ENCODE assay signal across 22 cellular contexts in the genomic region with DNA sequence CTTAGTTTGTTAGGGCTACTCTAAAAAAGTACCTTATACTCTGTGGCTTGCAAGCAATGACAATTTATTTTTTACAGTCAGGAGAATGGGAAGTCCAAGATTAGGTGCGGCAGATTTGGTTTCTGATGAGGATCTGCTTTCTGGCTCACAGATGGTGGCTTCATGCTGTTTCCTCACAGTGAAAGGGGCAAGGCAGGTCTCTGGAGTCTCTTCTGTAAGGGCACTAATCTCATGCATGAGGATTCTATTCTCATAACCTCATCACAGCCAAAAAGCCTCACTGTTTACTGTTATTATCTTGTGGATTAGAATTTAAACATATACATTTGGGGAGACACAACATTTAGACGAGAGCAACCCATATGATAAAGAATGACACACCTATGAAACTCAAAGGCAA.
"Had no signal": no experiment of that assay in that cellular context is flagged by ENCODE, and none has a peak within 500 bp of the region (broad histone marks: within the 10 kb centered on the region; RNA-seq: fewer than 3 reads in every experiment).

No MANE protein-coding gene starts in this region.

- H3K4me1 Mint-ChIP-seq: activated naive CD8-positive, alpha-beta T cell treated with anti-CD3 and anti-CD28 coated beads, Interleukin-2, amount 10 ng/mL, durations not matched to agents 7 days and 5 days; naive thymus-derived CD8-positive, alpha-beta T cell had no signal

- H3K36me3 ChIP-seq: ovary, thyroid gland had no signal

- H3K27me3 ChIP-seq: body of pancreas, dorsolateral prefrontal cortex, hepatocyte, ovary, thyroid gland had no signal

- H3K27me3 Mint-ChIP-seq: activated naive CD8-positive, alpha-beta T cell treated with anti-CD3 and anti-CD28 coated beads, Interleukin-2, amount 10 ng/mL, durations not matched to agents 7 days and 5 days; activated T-cell treated with anti-CD3 and anti-CD28 coated beads, Interleukin-2, amount 50 U/mL, for 24 hours; naive thymus-derived CD8-positive, alpha-beta T cell had no signal

- H3K27ac ChIP-seq: body of pancreas, dorsolateral prefrontal cortex, epithelial cell of prostate, hepatocyte, ovary, psoas muscle, thyroid gland had no signal

- H3K27ac Mint-ChIP-seq: activated CD8-positive, alpha-beta T cell treated with anti-CD3 and anti-CD28 coated beads, Interleukin-2, amount 10 ng/mL, durations not matched to agents 7 days and 5 days; activated naive CD8-positive, alpha-beta T cell treated with anti-CD3 and anti-CD28 coated beads, Interleukin-2, amount 10 ng/mL, durations not matched to agents 7 days and 5 days; activated T-cell treated with anti-CD3 and anti-CD28 coated beads, Interleukin-2, amount 50 U/mL, for 24 hours; activated T-helper 2 cell treated with anti-CD3 and anti-CD28 coated beads, Interferon-gamma antibody, Interleukin-2, Interleukin-4, amounts not matched to agents 10 μg/mL and 5 μg/mL and 100 μg/mL, durations not matched to agents 14 hours and 24 hours and 36 hours; endodermal cell; naive thymus-derived CD8-positive, alpha-beta T cell had no signal

- DNase-seq: activated CD4-positive, alpha-beta T cell treated with anti-CD3 and anti-CD28 coated beads for 48 hours; activated CD4-positive, CD25-positive, alpha-beta regulatory T cell; activated CD8-positive, alpha-beta T cell treated with anti-CD3 and anti-CD28 coated beads, Interleukin-2, amount 10 ng/mL, durations not matched to agents 7 days and 5 days; activated naive CD4-positive, alpha-beta T cell treated with Interleukin-2 at 50 U/mL for 16 hours; activated naive CD8-positive, alpha-beta T cell treated with anti-CD3 and anti-CD28 coated beads, Interleukin-2, amount 10 ng/mL, durations not matched to agents 7 days and 5 days; activated T-cell treated with anti-CD3 and anti-CD28 coated beads, Interleukin-2, amount 50 U/mL, for 24 hours; amygdala; body of pancreas; dorsolateral prefrontal cortex; endodermal cell; foreskin fibroblast; mesenchymal stem cell; naive thymus-derived CD8-positive, alpha-beta T cell; ovary; psoas muscle; right cardiac atrium; stimulated activated CD4-positive, alpha-beta T cell treated with anti-CD3 and anti-CD28 coated beads, Interleukin-2, amount 100 ng/mL, for 24 hours; stimulated activated naive CD4-positive, alpha-beta T cell treated with Interleukin-2 at 50 U/mL for 16 hours; thyroid gland had no signal

- H3K4me3 ChIP-seq: body of pancreas, dorsolateral prefrontal cortex, hepatocyte, ovary, psoas muscle, thyroid gland had no signal

- ATAC-seq: activated CD8-positive, alpha-beta T cell treated with anti-CD3 and anti-CD28 coated beads, Interleukin-2, amount 10 ng/mL, durations not matched to agents 7 days and 5 days; body of pancreas; naive thymus-derived CD8-positive, alpha-beta T cell; psoas muscle; right cardiac atrium had no signal

- H3K36me3 Mint-ChIP-seq: activated naive CD8-positive, alpha-beta T cell treated with anti-CD3 and anti-CD28 coated beads, Interleukin-2, amount 10 ng/mL, durations not matched to agents 7 days and 5 days; naive thymus-derived CD8-positive, alpha-beta T cell had no signal

- H3K9me3 ChIP-seq: body of pancreas, ovary, thyroid gland had no signal

- H3K4me3 Mint-ChIP-seq: activated CD8-positive, alpha-beta T cell treated with anti-CD3 and anti-CD28 coated beads, Interleukin-2, amount 10 ng/mL, durations not matched to agents 7 days and 5 days; activated naive CD8-positive, alpha-beta T cell treated with anti-CD3 and anti-CD28 coated beads, Interleukin-2, amount 10 ng/mL, durations not matched to agents 7 days and 5 days; activated T-cell treated with anti-CD3 and anti-CD28 coated beads, Interleukin-2, amount 50 U/mL, for 24 hours; endodermal cell; naive thymus-derived CD8-positive, alpha-beta T cell had no signal
